28 cellular contexts compared by ENCODE assay signal in genomic region chr13:103325675-103326074, GRCh38.
"Had no signal": no experiment of that assay in that cellular context is flagged by ENCODE, and none has a peak within 500 bp of the region (broad histone marks: within the 10 kb centered on the region; RNA-seq: fewer than 3 reads in every experiment).

No MANE protein-coding gene starts in this region.

- H3K9me3 ChIP-seq: adrenal gland, breast epithelium, SJCRH30, SK-N-SH had no signal

- DNase-seq: activated CD4-positive, alpha-beta T cell treated with anti-CD3 and anti-CD28 coated beads for 4 hours; activated CD8-positive, alpha-beta memory T cell treated with anti-CD3 and anti-CD28 coated beads, Interleukin-2, amount 50 U/mL, for 48 hours; activated CD8-positive, alpha-beta T cell treated with anti-CD3 and anti-CD28 coated beads, Interleukin-2, amount 10 ng/mL, durations not matched to agents 7 days and 5 days; activated naive CD4-positive, alpha-beta T cell treated with anti-CD3 and anti-CD28 coated beads, Interleukin-2, amount 50 U/mL, for 16 hours; activated naive CD8-positive, alpha-beta T cell treated with anti-CD3 and anti-CD28 coated beads, Interleukin-2, amount 10 ng/mL, durations not matched to agents 7 days and 5 days; activated T-cell treated with anti-CD3 and anti-CD28 coated beads, Interleukin-2, amount 50 U/mL, for 1 hour; adrenal gland; anterior cingulate cortex; caudate nucleus; KG1; NCI-H1092 treated with DMSO at 0.1 percent for 48 hours; NCI-H1417 treated with DMSO at 0.1 percent for 48 hours; NCI-H1694; NCI-H2029; NCI-H345; NCI-H510A; NCI-H526 treated with DMSO at 0.1 percent for 48 hours; NCI-H82; OCI-M1; Right ventricle myocardium superior; SJCRH30; SK-N-SH; T-helper 1 cell; WERI-Rb-1 had no signal

- ATAC-seq: activated CD4-positive, CD25-positive, alpha-beta regulatory T cell treated with anti-CD3 and anti-CD28 coated beads, Interleukin-2, amount 50 U/mL, for 24 hours; activated CD8-positive, alpha-beta T cell treated with anti-CD3 and anti-CD28 coated beads, Interleukin-2, amount 10 ng/mL, durations not matched to agents 7 days and 5 days; Panc1 had no signal

- H3K27me3 ChIP-seq: adrenal gland, breast epithelium, SJCRH30 had no signal

- H3K4me1 Mint-ChIP-seq: activated naive CD8-positive, alpha-beta T cell treated with anti-CD3 and anti-CD28 coated beads, Interleukin-2, amount 10 ng/mL, durations not matched to agents 7 days and 5 days had no signal

- H3K9me3 Mint-ChIP-seq: activated naive CD8-positive, alpha-beta T cell treated with anti-CD3 and anti-CD28 coated beads, Interleukin-2, amount 10 ng/mL, durations not matched to agents 7 days and 5 days had no signal

- H3K36me3 ChIP-seq: adrenal gland, breast epithelium, SJCRH30, WERI-Rb-1 had no signal

- H3K4me1 ChIP-seq: adrenal gland, breast epithelium, SJCRH30 had no signal

- H3K27ac Mint-ChIP-seq: activated CD8-positive, alpha-beta T cell treated with anti-CD3 and anti-CD28 coated beads, Interleukin-2, amount 10 ng/mL, durations not matched to agents 7 days and 5 days; activated naive CD8-positive, alpha-beta T cell treated with anti-CD3 and anti-CD28 coated beads, Interleukin-2, amount 10 ng/mL, durations not matched to agents 7 days and 5 days had no signal

- H3K27me3 Mint-ChIP-seq: activated naive CD8-positive, alpha-beta T cell treated with anti-CD3 and anti-CD28 coated beads, Interleukin-2, amount 10 ng/mL, durations not matched to agents 7 days and 5 days had no signal

- H3K4me3 ChIP-seq: adrenal gland, breast epithelium, SJCRH30 had no signal

- H3K4me3 Mint-ChIP-seq: activated CD8-positive, alpha-beta T cell treated with anti-CD3 and anti-CD28 coated beads, Interleukin-2, amount 10 ng/mL, durations not matched to agents 7 days and 5 days; activated naive CD8-positive, alpha-beta T cell treated with anti-CD3 and anti-CD28 coated beads, Interleukin-2, amount 10 ng/mL, durations not matched to agents 7 days and 5 days had no signal

- H3K9ac ChIP-seq: SK-N-SH had no signal

- H3K36me3 Mint-ChIP-seq: activated naive CD8-positive, alpha-beta T cell treated with anti-CD3 and anti-CD28 coated beads, Interleukin-2, amount 10 ng/mL, durations not matched to agents 7 days and 5 days had no signal

- H3K27ac ChIP-seq: adrenal gland, breast epithelium, RWPE1, SJCRH30, WERI-Rb-1 had no signal
